Comparison of ENCODE assay signal across 14 cellular contexts in the genomic region with DNA sequence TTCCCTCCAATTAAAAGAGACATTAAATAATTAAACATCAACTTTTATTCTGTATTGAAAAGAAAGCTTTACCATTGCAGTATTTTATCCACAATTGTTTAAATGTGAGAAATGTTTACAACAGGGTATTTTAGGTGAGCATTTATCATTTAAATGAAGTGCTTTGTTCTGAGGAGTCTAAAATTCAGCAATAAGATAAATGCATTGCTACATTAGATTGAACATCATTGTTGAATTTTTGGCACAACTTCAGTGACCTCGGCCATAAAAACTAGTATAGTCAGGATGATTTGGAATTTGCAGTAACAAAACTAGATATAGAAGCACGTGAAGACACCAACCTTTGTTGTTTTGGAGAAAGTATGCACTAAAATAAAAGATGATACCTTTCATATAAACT.
DNase-seq lines count a peak whose midpoint lies in the region; ATAC-seq and TF ChIP-seq lines count a peak whose summit lies in the region.
"Had no signal": no experiment of that assay in that cellular context is flagged by ENCODE, and none has a peak within 500 bp of the region (broad histone marks: within the 10 kb centered on the region; RNA-seq: fewer than 3 reads in every experiment).

No MANE protein-coding gene starts in this region.

- peaks cover 0 to 33% of the 10 kb centered on the region in 2 donors for H3K4me1 ChIP-seq in right atrium auricular region
- peaks cover 11% of the 10 kb centered on the region for H3K4me1 ChIP-seq in upper lobe of right lung

- ATAC-seq in left ventricle myocardium superior, result no peak
- ATAC-seq in upper lobe of right lung, result no peak
- ATAC-seq: activated T-cell treated with anti-CD3 and anti-CD28 coated beads, Interleukin-2, amount 50 U/mL, for 72 hours had no signal

- peak overlapping the region; percentile 33 to 48 for H3K4me3 ChIP-seq in right atrium auricular region
- peak overlapping the region; percentile 50 for H3K4me3 ChIP-seq in upper lobe of right lung

- H3K9me3 ChIP-seq in right atrium auricular region (no peaks in the 10 kb centered on the region), upper lobe of right lung (no peaks in the 10 kb centered on the region)

- TF ChIP-seq CTCF in right atrium auricular region (IDR thresholded peaks at IDR 0.05) (no peak), upper lobe of right lung (IDR thresholded peaks at IDR 0.05) (no peak)

- H3K27ac ChIP-seq in right atrium auricular region, result peak overlapping the region; percentile 80 to 93
- peak overlapping the region; percentile 49 for H3K27ac ChIP-seq in upper lobe of right lung

- intact Hi-C loops in left ventricle myocardium superior (cut with micrococcal nuclease) (loop anchor here (5.0 to 10.0 kb wide), 2 partner anchors 35 to 228 kb away; no protein-coding TSS in a partner anchor), upper lobe of right lung (cut with DNase I) (no loop called here)

- H3K36me3 ChIP-seq in right atrium auricular region, result no peaks in the 10 kb centered on the region
- H3K36me3 ChIP-seq in upper lobe of right lung, result no peaks in the 10 kb centered on the region

- DNase-seq in right atrium auricular region (ENCODE audit: low spot score) (no peak), left ventricle myocardium superior (no peak), cerebellar cortex (ENCODE audit: low spot score) (peak; percentile 33), lung microvascular endothelial cell (ENCODE audit: low read depth in 2 of 2) (peak; percentile 13 to 82), upper lobe of right lung (no peak), medulla oblongata (ENCODE audit: extremely low spot score) (no peak), HT-29 (ENCODE audit: low spot score) (no peak), kidney tubule cell (ENCODE audit: low spot score) (no peak)
- DNase-seq: activated CD4-positive, alpha-beta T cell treated with anti-CD3 and anti-CD28 coated beads, Interleukin-2, amount 10 ng/mL, durations not matched to agents 7 days and 5 days; activated T-cell treated with anti-CD3 and anti-CD28 coated beads, Interleukin-2, amount 50 U/mL, for 72 hours; AML-193; aorta; NCI-H1436; NCI-H524 treated with DMSO at 0.1 percent for 48 hours had no signal

- H3K27me3 ChIP-seq in right atrium auricular region (no peaks in the 10 kb centered on the region), upper lobe of right lung (no peaks in the 10 kb centered on the region)

Comparison
In these comparisons a context has a peak if more than half of its experiments do, and no peak if none do; other contexts are left out.
1. DNase-seq: peak in cerebellar cortex (single experiment) and lung microvascular endothelial cell (2 of 2); none in right atrium auricular region (single experiment), left ventricle myocardium superior (single experiment), upper lobe of right lung (single experiment), medulla oblongata (single experiment), HT-29 (single experiment) and kidney tubule cell (single experiment).